Comparison of ENCODE assay signal across 19 cellular contexts in genomic region chr11:47078751-47079524, GRCh38.
"Had no signal": no experiment of that assay in that cellular context is flagged by ENCODE, and none has a peak within 500 bp of the region (broad histone marks: within the 10 kb centered on the region; RNA-seq: fewer than 3 reads in every experiment).

No MANE protein-coding gene starts in this region.

- H3K36me3 ChIP-seq: neural progenitor cell, prostate gland, uterus had no signal

- H3K9me3 ChIP-seq: body of pancreas, prostate gland, tibial nerve, uterus had no signal

- H3K27me3 ChIP-seq: body of pancreas, dorsolateral prefrontal cortex, neural progenitor cell, tibial nerve, uterus had no signal

- H3K27me3 Mint-ChIP-seq: activated naive CD8-positive, alpha-beta T cell; memory B cell; naive B cell had no signal

- H3K4me3 Mint-ChIP-seq: activated naive CD8-positive, alpha-beta T cell; memory B cell; naive B cell; neural progenitor cell; T-helper 1 cell treated with Interleukin-12 subunit alpha and Interleukin-12 subunit beta and Interleukin-4 antibody, amounts not matched to agents 30 μg/mL and 1 μg/mL, for 36 hours had no signal

- H3K27ac ChIP-seq: body of pancreas, dorsolateral prefrontal cortex, neural progenitor cell, prostate gland, skin epidermis, tibial nerve, uterus had no signal

- H3K27ac Mint-ChIP-seq: activated naive CD8-positive, alpha-beta T cell; memory B cell; naive B cell; neural progenitor cell; T-helper 1 cell treated with Interleukin-12 subunit alpha and Interleukin-12 subunit beta and Interleukin-4 antibody, amounts not matched to agents 30 μg/mL and 1 μg/mL, for 36 hours had no signal

- ATAC-seq: body of pancreas; right cardiac atrium; stimulated activated naive CD8-positive, alpha-beta T cell treated with anti-CD3 and anti-CD28 coated beads, Interleukin-15, Interleukin-2, amounts not matched to agents 100 U/mL and 50 U/mL, for 24 hours had no signal

- H3K36me3 Mint-ChIP-seq: activated naive CD8-positive, alpha-beta T cell; naive B cell had no signal

- DNase-seq: activated CD4-positive, CD25-positive, alpha-beta regulatory T cell treated with anti-CD3 and anti-CD28 coated beads, Interleukin-2, amount 50 U/mL, for 72 hours; activated CD8-positive, alpha-beta memory T cell treated with anti-CD3 and anti-CD28 coated beads for 24 hours; activated CD8-positive, alpha-beta memory T cell treated with anti-CD3 and anti-CD28 coated beads, Interleukin-2, amount 50 U/mL, for 48 hours; activated gamma-delta T cell; amygdala; body of pancreas; caudate nucleus; dorsolateral prefrontal cortex; naive B cell; right cardiac atrium; stimulated activated naive CD8-positive, alpha-beta T cell treated with anti-CD3 and anti-CD28 coated beads, Interleukin-15, Interleukin-2, amounts not matched to agents 100 U/mL and 50 U/mL, for 24 hours; uterus had no signal

- H3K9me3 Mint-ChIP-seq: memory B cell; naive B cell; neural progenitor cell; T-helper 1 cell treated with Interleukin-12 subunit alpha and Interleukin-12 subunit beta and Interleukin-4 antibody, amounts not matched to agents 30 μg/mL and 1 μg/mL, for 36 hours had no signal

- H3K4me1 Mint-ChIP-seq: memory B cell, naive B cell, neural progenitor cell had no signal

- H3K4me3 ChIP-seq: body of pancreas, dorsolateral prefrontal cortex, neural progenitor cell, prostate gland, skin epidermis, tibial nerve, uterus had no signal

- H3K4me1 ChIP-seq: body of pancreas, neural progenitor cell, prostate gland, tibial nerve, uterus had no signal
